In genomic region chr19:45659096-45659729, GRCh38 we compare ENCODE assay signal across 18 cellular contexts. TPM values are rescaled to one million over a fixed set of nuclear protein-coding genes. Genes with fewer than 3 reads are reported as not detected.
"Had no signal": no experiment of that assay in that cellular context is flagged by ENCODE, and none has a peak within 500 bp of the region (broad histone marks: within the 10 kb centered on the region; RNA-seq: fewer than 3 reads in every experiment).

No MANE protein-coding gene starts in this region.

- ATAC-seq: activated T-helper 17 cell treated with anti-CD3 and anti-CD28 coated beads, Interleukin-2, amount 50 U/mL, for 72 hours; esophagus mucosa; left lobe of liver; natural killer cell; psoas muscle; sciatic nerve had no signal

- H3K9me3 Mint-ChIP-seq: activated naive CD4-positive, alpha-beta T cell treated with anti-CD3 and anti-CD28 coated beads for 36 hours; activated T-helper 17 cell treated with anti-CD3 and anti-CD28 coated beads, Interleukin-2, amount 50 U/mL, for 72 hours; natural killer cell had no signal

- H3K36me3 ChIP-seq: ascending aorta, tibial artery, uterus had no signal

- FAIRE-seq: colon, endometrium, keratinocyte had no signal

- H3K27ac ChIP-seq: ascending aorta, psoas muscle, tibial artery, uterus had no signal

- H3K27me3 ChIP-seq: ascending aorta, uterus had no signal

- DNase-seq: activated CD4-positive, alpha-beta T cell treated with anti-CD3 and anti-CD28 coated beads, Interleukin-2, amount 50 U/mL, for 48 hours; activated naive CD4-positive, alpha-beta T cell treated with anti-CD3 and anti-CD28 coated beads for 36 hours; hippocampal formation; mesendoderm; natural killer cell; occipital lobe; psoas muscle; T-helper 1 cell; tibial artery; uterus had no signal

- H3K9me3 ChIP-seq: ascending aorta, psoas muscle, tibial artery, uterus had no signal

- H3K4me3 Mint-ChIP-seq: activated naive CD4-positive, alpha-beta T cell treated with anti-CD3 and anti-CD28 coated beads for 36 hours; activated T-helper 17 cell treated with anti-CD3 and anti-CD28 coated beads, Interleukin-2, amount 50 U/mL, for 72 hours; natural killer cell had no signal

- H3K27ac Mint-ChIP-seq: activated naive CD4-positive, alpha-beta T cell treated with anti-CD3 and anti-CD28 coated beads for 36 hours; activated T-helper 17 cell treated with anti-CD3 and anti-CD28 coated beads, Interleukin-2, amount 50 U/mL, for 72 hours; natural killer cell had no signal

- H3K36me3 Mint-ChIP-seq: natural killer cell had no signal

- H3K4me3 ChIP-seq: ascending aorta, psoas muscle, tibial artery, uterus had no signal

- H3K4me1 ChIP-seq: ascending aorta, psoas muscle, tibial artery, uterus had no signal

- H3K4me1 Mint-ChIP-seq: activated T-helper 17 cell treated with anti-CD3 and anti-CD28 coated beads, Interleukin-2, amount 50 U/mL, for 72 hours had no signal

RNA-seq across cellular contexts. Expression of gene GIPR, which starts 8.8 kb away (rescaled TPM):
- total RNA-seq: ascending aorta, occipital lobe, psoas muscle had no signal

RNA-seq across cellular contexts. Expression of gene GPR4, which starts 57.2 kb away (rescaled TPM):
- total RNA-seq: activated naive CD4-positive, alpha-beta T cell treated with anti-CD3 and anti-CD28 coated beads for 36 hours had no signal
- polyA plus RNA-seq: keratinocyte had no signal
